ENCODE assay signal across 8 cellular contexts in the genomic region with DNA sequence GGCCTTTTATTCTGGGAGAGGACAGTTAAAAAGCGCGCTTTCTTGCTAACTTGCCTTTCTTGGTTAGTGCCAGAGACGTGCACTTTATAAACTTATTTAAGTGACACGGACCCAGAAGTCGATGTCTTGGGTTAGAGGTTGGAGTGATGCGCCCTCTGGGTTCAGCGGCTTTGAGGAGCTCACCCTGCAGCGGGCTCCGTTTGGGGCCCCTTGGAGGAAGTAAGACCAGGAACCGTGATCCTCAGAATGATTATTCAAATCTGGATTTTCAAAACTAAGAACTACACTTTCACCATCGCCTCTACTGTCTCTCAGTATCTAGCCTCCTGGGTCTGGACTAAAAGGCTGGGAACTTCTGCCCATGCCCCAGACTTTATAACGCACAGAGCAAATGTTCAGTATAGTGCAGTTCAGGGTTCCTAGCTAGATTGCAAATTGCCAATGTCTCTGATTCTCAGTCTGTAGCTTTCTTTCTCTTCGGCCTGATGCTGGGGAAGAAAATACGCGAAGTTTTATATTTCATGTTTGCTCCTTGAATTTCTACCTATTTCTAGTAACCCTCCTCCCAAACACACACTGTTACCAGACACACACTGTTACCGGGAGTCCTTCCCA. TPM values are rescaled to one million over a fixed set of nuclear protein-coding genes. Genes with fewer than 3 reads are reported as not detected.
DNase-seq lines count a peak whose midpoint lies in the region; ATAC-seq lines count a peak whose summit lies in the region.

No MANE protein-coding gene starts in this region.

- peaks cover 25% of the 10 kb centered on the region for H3K4me1 Mint-ChIP-seq in activated T-cell treated with anti-CD3 and anti-CD28 coated beads, Interleukin-2, amount 50 U/mL, for 72 hours (ENCODE audit: low read depth)

- H3K4me1 ChIP-seq in iPS-18a (ENCODE audit: control insufficient read depth, low read depth, low read length) (peaks cover 21% of the 10 kb centered on the region), thymus (ENCODE audit: control insufficient read depth, insufficient read depth, low read length) (peaks cover 7% of the 10 kb centered on the region)

- peak overlapping the region; percentile 86 for H3K9ac ChIP-seq in iPS-18a (ENCODE audit: low read length)

- H3K9me3 ChIP-seq in iPS-18a (ENCODE audit: control insufficient read depth, low read depth, low read length) (no peaks in the 10 kb centered on the region), thymus (ENCODE audit: control insufficient read depth) (no peaks in the 10 kb centered on the region)

- peaks cover 21% of the 10 kb centered on the region for H3K27me3 Mint-ChIP-seq in activated T-cell treated with anti-CD3 and anti-CD28 coated beads, Interleukin-2, amount 50 U/mL, for 72 hours (ENCODE audit: low read depth)

- ATAC-seq in GM18858 (IDR thresholded peaks at IDR 0.05; ENCODE audit: unreplicated experiment) (peak; percentile 49), HG02885 (IDR thresholded peaks at IDR 0.05; ENCODE audit: poor library complexity, unreplicated experiment) (peak; percentile 67), HG03469 (IDR thresholded peaks at IDR 0.05; ENCODE audit: unreplicated experiment) (no peak)
- ATAC-seq in activated T-cell treated with anti-CD3 and anti-CD28 coated beads, Interleukin-2, amount 50 U/mL, for 72 hours (replicated peaks in 1 of 2): peak; percentile 79 to 84

- peak; percentile 44 to 60 for DNase-seq in activated T-cell treated with anti-CD3 and anti-CD28 coated beads, Interleukin-2, amount 50 U/mL, for 72 hours
- no peak for DNase-seq in posterior vena cava (ENCODE audit: low spot score)
- no peak for DNase-seq in NCI-H2196 treated with DMSO at 0.1 percent for 48 hours (lab: John Stamatoyannopoulos, UW; ENCODE audit: unreplicated experiment)

- no peaks in the 10 kb centered on the region for H3K9me3 Mint-ChIP-seq in activated T-cell treated with anti-CD3 and anti-CD28 coated beads, Interleukin-2, amount 50 U/mL, for 72 hours

- H3K27ac Mint-ChIP-seq in activated T-cell treated with anti-CD3 and anti-CD28 coated beads, Interleukin-2, amount 50 U/mL, for 72 hours: no peak overlapping the region

- H3K36me3 ChIP-seq in iPS-18a (ENCODE audit: control insufficient read depth, low read depth, low read length): peaks cover 4% of the 10 kb centered on the region
- no peaks in the 10 kb centered on the region for H3K36me3 ChIP-seq in thymus (ENCODE audit: control insufficient read depth, insufficient read depth)

- H3K4me3 ChIP-seq in iPS-18a (ENCODE audit: low read length) (peak overlapping the region; percentile 55), thymus (ENCODE audit: low read length) (peak overlapping the region; percentile 63)

- H3K27ac ChIP-seq in iPS-18a (ENCODE audit: low read length): peak overlapping the region; percentile 58
- H3K27ac ChIP-seq in thymus (ENCODE audit: low read depth): no peak overlapping the region

- intact Hi-C loops in posterior vena cava (cut with DNase I): no loop called here

- peak overlapping the region; percentile 84 to 86 for H3K4me3 Mint-ChIP-seq in activated T-cell treated with anti-CD3 and anti-CD28 coated beads, Interleukin-2, amount 50 U/mL, for 72 hours

- H3K36me3 Mint-ChIP-seq in activated T-cell treated with anti-CD3 and anti-CD28 coated beads, Interleukin-2, amount 50 U/mL, for 72 hours (ENCODE audit: insufficient read depth in 2 of 2): peaks cover 0 to 5% of the 10 kb centered on the region in 2 donors

- WGBS in thymus: 25% methylated on average over 16 of the region's 16 CpGs

- H3K27me3 ChIP-seq in iPS-18a (ENCODE audit: control insufficient read depth, insufficient read depth, low read length) (peaks cover 5% of the 10 kb centered on the region), thymus (ENCODE audit: control insufficient read depth, insufficient read depth) (no peaks in the 10 kb centered on the region)

RNA-seq across cellular contexts. Expression of gene SMO, which starts 18.6 kb away (rescaled TPM):
- total RNA-seq in activated T-cell treated with anti-CD3 and anti-CD28 coated beads, Interleukin-2, amount 50 U/mL, for 72 hours: 1 to 10 TPM in 1 of 2 donors, under 1 TPM in 1; 0.84 to 2.0 TPM
- polyA plus RNA-seq in thymus: 4.6 TPM
- total RNA-seq in posterior vena cava: 1 to 10 TPM; 7.4 to 8.5 TPM

RNA-seq across cellular contexts. Expression of gene TSPAN33, which starts 25.3 kb away (rescaled TPM):
- total RNA-seq in activated T-cell treated with anti-CD3 and anti-CD28 coated beads, Interleukin-2, amount 50 U/mL, for 72 hours: 10 to 100 TPM; 17.3 to 31.5 TPM
- polyA plus RNA-seq in thymus: 23.4 TPM
- 1 to 10 TPM; 5.2 to 6.3 TPM for total RNA-seq in posterior vena cava

RNA-seq across cellular contexts. Expression of gene AHCYL2, which starts 55.0 kb away (rescaled TPM):
- total RNA-seq in activated T-cell treated with anti-CD3 and anti-CD28 coated beads, Interleukin-2, amount 50 U/mL, for 72 hours: 10 to 100 TPM; 40.8 to 44.8 TPM
- 6.8 TPM for polyA plus RNA-seq in thymus
- total RNA-seq in posterior vena cava: 10 to 100 TPM; 11.2 to 13.6 TPM

Comparison
In these comparisons a context has a peak if more than half of its experiments do, and no peak if none do; other contexts are left out.
1. DNase-seq: peak in activated T-cell treated with anti-CD3 and anti-CD28 coated beads, Interleukin-2, amount 50 U/mL, for 72 hours (2 of 2); none in posterior vena cava (single experiment) and NCI-H2196 treated with DMSO at 0.1 percent for 48 hours (single experiment).